35 cellular contexts compared by ENCODE assay signal in the genomic region with DNA sequence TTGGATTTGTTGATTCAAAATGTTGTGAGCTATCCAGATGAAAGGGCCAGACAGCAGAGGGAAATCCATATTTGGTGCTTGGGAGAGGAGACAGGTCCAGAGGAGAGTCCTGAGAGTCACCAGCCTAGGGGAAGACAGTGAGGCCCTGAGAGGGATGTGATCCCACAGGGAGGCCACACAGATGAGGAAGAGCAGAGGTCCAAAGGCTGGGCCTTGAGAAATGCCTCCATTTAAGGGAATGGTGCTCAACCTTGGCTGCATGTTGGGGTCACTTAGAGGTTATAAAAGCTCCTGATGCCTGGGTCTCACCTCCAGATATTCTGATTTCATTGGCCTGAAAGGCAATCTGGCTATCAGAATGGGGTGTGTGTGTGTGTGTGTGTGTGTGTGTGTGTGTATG.
"Had no signal": no experiment of that assay in that cellular context is flagged by ENCODE, and none has a peak within 500 bp of the region (broad histone marks: within the 10 kb centered on the region; RNA-seq: fewer than 3 reads in every experiment).

No MANE protein-coding gene starts in this region.

- H3K27me3 ChIP-seq: adrenal gland, body of pancreas, brain microvascular endothelial cell, breast epithelium had no signal

- H3K9me3 Mint-ChIP-seq: activated CD8-positive, alpha-beta T cell treated with anti-CD3 and anti-CD28 coated beads for 36 hours; activated naive CD4-positive, alpha-beta T cell treated with anti-CD3 and anti-CD28 coated beads for 36 hours; activated naive CD4-positive, alpha-beta T cell treated with anti-CD3 and anti-CD28 coated beads, Interleukin-2, amount 50 U/mL, for 72 hours; activated T-helper 1 cell treated with anti-CD3 and anti-CD28 coated beads, Interleukin-12 subunit alpha, Interleukin-12 subunit beta, Interleukin-2, Interleukin-4 antibody, amounts not matched to agents 30 ng/mL and 10 ng/mL and 1 ng/mL, durations not matched to agents 14 hours and 24 hours and 36 hours; central memory CD8-positive, alpha-beta T cell; T-helper 1 cell treated with Interleukin-12 subunit alpha and Interleukin-12 subunit beta and Interleukin-4 antibody, amounts not matched to agents 30 μg/mL and 1 μg/mL, for 36 hours; T-helper 2 cell treated with Interferon-gamma antibody and Interleukin-4, amounts not matched to agents 5 μg/mL and 100 μg/mL, for 36 hours had no signal

- DNase-seq: activated B cell treated with CpG ODN at 0.5 μM for 24 hours; activated CD4-positive, alpha-beta memory T cell treated with anti-CD3 and anti-CD28 coated beads for 36 hours; activated CD4-positive, alpha-beta T cell treated with anti-CD3 and anti-CD28 coated beads for 4 hours; activated CD4-positive, alpha-beta T cell treated with anti-CD3 and anti-CD28 coated beads, Interleukin-2, amount 10 ng/mL, durations not matched to agents 24 days and 14 days; activated CD4-positive, alpha-beta T cell treated with anti-CD3 and anti-CD28 coated beads, Interleukin-2, amount 50 U/mL, for 1 hour; activated CD4-positive, alpha-beta T cell treated with anti-CD3 and anti-CD28 coated beads, Interleukin-2, amount 50 U/mL, for 4 hours; activated CD4-positive, CD25-positive, alpha-beta regulatory T cell treated with anti-CD3 and anti-CD28 coated beads, Interleukin-2, amount 50 U/mL, for 72 hours; activated CD8-positive, alpha-beta memory T cell treated with anti-CD3 and anti-CD28 coated beads, Interleukin-2, amount 50 U/mL, for 4 hours; activated CD8-positive, alpha-beta T cell treated with anti-CD3 and anti-CD28 coated beads for 36 hours; activated effector memory CD4-positive, alpha-beta T cell treated with anti-CD3 and anti-CD28 coated beads, Interleukin-2, amount 50 U/mL, for 16 hours; activated gamma-delta T cell treated with Interleukin-2 at 50 U/mL for 16 hours; activated naive CD4-positive, alpha-beta T cell; activated naive CD4-positive, alpha-beta T cell treated with anti-CD3 and anti-CD28 coated beads for 36 hours; activated naive CD4-positive, alpha-beta T cell treated with anti-CD3 and anti-CD28 coated beads, Interleukin-2, amount 50 U/mL, for 16 hours; activated naive CD8-positive, alpha-beta T cell treated with anti-CD3 and anti-CD28 coated beads for 36 hours; activated T-cell treated with anti-CD3 and anti-CD28 coated beads for 4 hours; activated T-cell treated with anti-CD3 and anti-CD28 coated beads, Interleukin-2, amount 50 U/mL, for 1 hour; activated T-cell treated with anti-CD3 and anti-CD28 coated beads, Interleukin-2, amount 50 U/mL, for 48 hours; adrenal gland; amniotic stem cell; aorta; body of pancreas; brain microvascular endothelial cell; SW 1271; T-helper 1 cell; T-helper 2 cell; T-helper 9 cell had no signal

- H3K36me3 Mint-ChIP-seq: activated CD4-positive, alpha-beta memory T cell treated with anti-CD3 and anti-CD28 coated beads for 36 hours; activated naive CD8-positive, alpha-beta T cell treated with anti-CD3 and anti-CD28 coated beads for 36 hours had no signal

- H3K27ac ChIP-seq: adrenal gland, body of pancreas, brain microvascular endothelial cell, breast epithelium, VCaP had no signal

- H3K27ac Mint-ChIP-seq: activated B cell treated with CpG ODN at 0.5 μM for 24 hours; activated CD4-positive, alpha-beta memory T cell treated with anti-CD3 and anti-CD28 coated beads for 36 hours; activated CD4-positive, alpha-beta T cell treated with anti-CD3 and anti-CD28 coated beads, Interleukin-2, amount 10 ng/mL, durations not matched to agents 24 days and 14 days; activated CD8-positive, alpha-beta T cell treated with anti-CD3 and anti-CD28 coated beads for 36 hours; activated naive CD4-positive, alpha-beta T cell treated with anti-CD3 and anti-CD28 coated beads for 36 hours; activated naive CD8-positive, alpha-beta T cell treated with anti-CD3 and anti-CD28 coated beads for 36 hours; activated T-helper 1 cell treated with anti-CD3 and anti-CD28 coated beads, Interleukin-12 subunit alpha, Interleukin-12 subunit beta, Interleukin-2, Interleukin-4 antibody, amounts not matched to agents 30 ng/mL and 10 ng/mL and 1 ng/mL, durations not matched to agents 14 hours and 24 hours and 36 hours; activated T-helper 17 cell treated with anti-CD3 and anti-CD28 coated beads, Interleukin-2, amount 50 U/mL, for 72 hours; T-helper 1 cell treated with Interleukin-12 subunit alpha and Interleukin-12 subunit beta and Interleukin-4 antibody, amounts not matched to agents 30 μg/mL and 1 μg/mL, for 36 hours; T-helper 2 cell treated with Interferon-gamma antibody and Interleukin-4, amounts not matched to agents 5 μg/mL and 100 μg/mL, for 36 hours had no signal

- ATAC-seq: activated CD8-positive, alpha-beta T cell treated with anti-CD3 and anti-CD28 coated beads for 36 hours; activated naive CD4-positive, alpha-beta T cell treated with anti-CD3 and anti-CD28 coated beads, Interleukin-2, amount 50 U/mL, for 72 hours; activated T-helper 17 cell treated with anti-CD3 and anti-CD28 coated beads, Interleukin-2, amount 50 U/mL, for 72 hours; body of pancreas had no signal

- H3K4me3 ChIP-seq: adrenal gland, body of pancreas, breast epithelium had no signal

- H3K4me3 Mint-ChIP-seq: activated B cell treated with CpG ODN at 0.5 μM for 24 hours; activated CD4-positive, alpha-beta memory T cell treated with anti-CD3 and anti-CD28 coated beads for 36 hours; activated CD4-positive, alpha-beta T cell treated with anti-CD3 and anti-CD28 coated beads, Interleukin-2, amount 10 ng/mL, durations not matched to agents 24 days and 14 days; activated CD8-positive, alpha-beta T cell treated with anti-CD3 and anti-CD28 coated beads for 36 hours; activated naive CD4-positive, alpha-beta T cell treated with anti-CD3 and anti-CD28 coated beads for 36 hours; activated naive CD8-positive, alpha-beta T cell treated with anti-CD3 and anti-CD28 coated beads for 36 hours; activated T-helper 1 cell treated with anti-CD3 and anti-CD28 coated beads, Interleukin-12 subunit alpha, Interleukin-12 subunit beta, Interleukin-2, Interleukin-4 antibody, amounts not matched to agents 30 ng/mL and 10 ng/mL and 1 ng/mL, durations not matched to agents 14 hours and 24 hours and 36 hours; activated T-helper 17 cell treated with anti-CD3 and anti-CD28 coated beads, Interleukin-2, amount 50 U/mL, for 72 hours; central memory CD8-positive, alpha-beta T cell; T-helper 1 cell treated with Interleukin-12 subunit alpha and Interleukin-12 subunit beta and Interleukin-4 antibody, amounts not matched to agents 30 μg/mL and 1 μg/mL, for 36 hours; T-helper 2 cell treated with Interferon-gamma antibody and Interleukin-4, amounts not matched to agents 5 μg/mL and 100 μg/mL, for 36 hours had no signal

- H3K4me1 Mint-ChIP-seq: activated B cell treated with CpG ODN at 0.5 μM for 24 hours; activated CD4-positive, alpha-beta T cell treated with anti-CD3 and anti-CD28 coated beads, Interleukin-2, amount 10 ng/mL, durations not matched to agents 24 days and 14 days; activated naive CD8-positive, alpha-beta T cell treated with anti-CD3 and anti-CD28 coated beads for 36 hours; activated T-helper 17 cell treated with anti-CD3 and anti-CD28 coated beads, Interleukin-2, amount 50 U/mL, for 72 hours; central memory CD8-positive, alpha-beta T cell had no signal

- H3K27me3 Mint-ChIP-seq: activated CD4-positive, alpha-beta memory T cell treated with anti-CD3 and anti-CD28 coated beads for 36 hours; activated CD8-positive, alpha-beta T cell treated with anti-CD3 and anti-CD28 coated beads for 36 hours; activated naive CD8-positive, alpha-beta T cell treated with anti-CD3 and anti-CD28 coated beads for 36 hours; activated T-helper 17 cell treated with anti-CD3 and anti-CD28 coated beads, Interleukin-2, amount 50 U/mL, for 72 hours had no signal

- H3K9me3 ChIP-seq: adrenal gland, body of pancreas, breast epithelium had no signal

- H3K36me3 ChIP-seq: adrenal gland, brain microvascular endothelial cell, breast epithelium had no signal

- H3K4me1 ChIP-seq: adrenal gland, body of pancreas, breast epithelium had no signal
